Comparison of ENCODE assay signal across 1 cellular context in genomic region chr14:31951638-31951964, GRCh38.
TF ChIP-seq lines count a peak whose summit lies in the region.

No MANE protein-coding gene starts in this region.

TF ChIP-seq in K562, 482 proteins besides CTCF, POLR2A, EP300 and RAD21:
- TF ChIP-seq MGA (IDR thresholded peaks at IDR 0.05) = peak; percentile 61; the same call in 1 of the 2 replicates
- TF ChIP-seq KDM1A (IDR thresholded peaks at IDR 0.05) = no peak
- TF ChIP-seq L3MBTL2 (IDR thresholded peaks at IDR 0.05) = 0 out of 2 replicates have a peak, but pooled peaks have one; percentile 17
TF ChIP-seq in K562: peak in this region for 2.
